Comparison of ENCODE assay signal across 15 cellular contexts in genomic region chr6:11968241-11968806, GRCh38. TPM values are rescaled to one million over a fixed set of nuclear protein-coding genes. Genes with fewer than 3 reads are reported as not detected.
DNase-seq lines count a peak whose midpoint lies in the region; ATAC-seq and TF ChIP-seq lines count a peak whose summit lies in the region.
"Had no signal": no experiment of that assay in that cellular context is flagged by ENCODE, and none has a peak within 500 bp of the region (broad histone marks: within the 10 kb centered on the region; RNA-seq: fewer than 3 reads in every experiment).

No MANE protein-coding gene starts in this region.

- H3K27ac Mint-ChIP-seq in stimulated activated naive CD8-positive, alpha-beta T cell treated with anti-CD3 and anti-CD28 coated beads, Interleukin-15, Interleukin-2, amounts not matched to agents 100 ng/mL and 50 ng/mL, for 24 hours, result peak overlapping the region; percentile 10
- H3K27ac Mint-ChIP-seq in mesothelial cell of epicardium, result no peak overlapping the region
- H3K27ac Mint-ChIP-seq: natural killer cell had no signal

- H3K36me3 Mint-ChIP-seq in stimulated activated naive CD8-positive, alpha-beta T cell treated with anti-CD3 and anti-CD28 coated beads, Interleukin-15, Interleukin-2, amounts not matched to agents 100 ng/mL and 50 ng/mL, for 24 hours (ENCODE audit: low read depth), result no peaks in the 10 kb centered on the region
- no peaks in the 10 kb centered on the region for H3K36me3 Mint-ChIP-seq in mesothelial cell of epicardium
- H3K36me3 Mint-ChIP-seq: natural killer cell had no signal

- H3K27me3 ChIP-seq in OCI-LY3 (ENCODE audit: low read depth, low read length), result no peaks in the 10 kb centered on the region

- peak overlapping the region; percentile 17; the same call in 1 of the 2 replicates for H3K4me3 ChIP-seq in OCI-LY3 (ENCODE audit: low read length)

- H3K9ac ChIP-seq in OCI-LY3 (ENCODE audit: low read length), result no peak overlapping the region

- H3K27me3 Mint-ChIP-seq in stimulated activated naive CD8-positive, alpha-beta T cell treated with anti-CD3 and anti-CD28 coated beads, Interleukin-15, Interleukin-2, amounts not matched to agents 100 ng/mL and 50 ng/mL, for 24 hours, result no peaks in the 10 kb centered on the region
- H3K27me3 Mint-ChIP-seq in mesothelial cell of epicardium (ENCODE audit: low read depth), result no peaks in the 10 kb centered on the region

- peaks cover 37% of the 10 kb centered on the region for H3K4me1 ChIP-seq in OCI-LY3 (ENCODE audit: low read length)

- H3K36me3 ChIP-seq in OCI-LY3 (replicated peaks; ENCODE audit: low read depth, low read length), result no peaks in the 10 kb centered on the region

- H3K4me3 Mint-ChIP-seq in stimulated activated naive CD8-positive, alpha-beta T cell treated with anti-CD3 and anti-CD28 coated beads, Interleukin-15, Interleukin-2, amounts not matched to agents 100 ng/mL and 50 ng/mL, for 24 hours, result no peak overlapping the region
- no peak overlapping the region for H3K4me3 Mint-ChIP-seq in mesothelial cell of epicardium
- H3K4me3 Mint-ChIP-seq: natural killer cell had no signal

- DNase-seq in activated CD4-positive, CD25-positive, alpha-beta regulatory T cell treated with anti-CD3 and anti-CD28 coated beads, Interleukin-2, amount 50 U/mL, for 72 hours, result no peak
- DNase-seq in putamen (ENCODE audit: low spot score) (no peak), NCI-H1436 (lab: John Stamatoyannopoulos, UW) (no peak), mesothelial cell of epicardium (ENCODE audit: low spot score in 2 of 2, unreplicated experiment in 2 of 2) (no peak)
- DNase-seq: HFFc6, natural killer cell, NCI-H1930, T-helper 2 cell had no signal

- no peaks in the 10 kb centered on the region for H4K20me1 ChIP-seq in OCI-LY3 (ENCODE audit: insufficient read depth, low read length)

- H3K27ac ChIP-seq in OCI-LY3 (ENCODE audit: low read length), result no peak overlapping the region; the same call in 1 of the 2 replicates
- H3K27ac ChIP-seq: 22Rv1 had no signal

- peak; percentile 33 to 41 for ATAC-seq in activated CD4-positive, CD25-positive, alpha-beta regulatory T cell treated with anti-CD3 and anti-CD28 coated beads, Interleukin-2, amount 50 U/mL, for 24 hours
- ATAC-seq in HG02798 (IDR thresholded peaks at IDR 0.05; ENCODE audit: poor library complexity, unreplicated experiment), result peak; percentile 61
- ATAC-seq: HepG2, natural killer cell, Panc1 had no signal

- no peaks in the 10 kb centered on the region for H3K9me3 Mint-ChIP-seq in stimulated activated naive CD8-positive, alpha-beta T cell treated with anti-CD3 and anti-CD28 coated beads, Interleukin-15, Interleukin-2, amounts not matched to agents 100 ng/mL and 50 ng/mL, for 24 hours
- no peaks in the 10 kb centered on the region for H3K9me3 Mint-ChIP-seq in mesothelial cell of epicardium
- H3K9me3 Mint-ChIP-seq: HFFc6, natural killer cell had no signal

- H3K4me1 Mint-ChIP-seq in stimulated activated naive CD8-positive, alpha-beta T cell treated with anti-CD3 and anti-CD28 coated beads, Interleukin-15, Interleukin-2, amounts not matched to agents 100 ng/mL and 50 ng/mL, for 24 hours (ENCODE audit: low read depth), result peaks cover 15% of the 10 kb centered on the region
- peaks cover 16% of the 10 kb centered on the region for H3K4me1 Mint-ChIP-seq in mesothelial cell of epicardium

- peak overlapping the region; percentile 54 for H3K4me2 ChIP-seq in OCI-LY3 (ENCODE audit: low read length)

- H3K79me2 ChIP-seq in OCI-LY3 (ENCODE audit: low read length), result no peaks in the 10 kb centered on the region

- H2AFZ ChIP-seq in OCI-LY3 (ENCODE audit: low read depth, low read length), result no peak overlapping the region

- no peaks in the 10 kb centered on the region for H3K9me3 ChIP-seq in OCI-LY3 (ENCODE audit: insufficient read depth, low read length)

- TF ChIP-seq CTCF in OCI-LY3 (IDR thresholded peaks at IDR 0.05; ENCODE audit: low read depth, low read length) (no peak), mesothelial cell of epicardium (IDR thresholded peaks at IDR 0.05; ENCODE audit: unreplicated experiment) (no peak)

RNA-seq across cellular contexts. Expression of gene HIVEP1, which starts 43.8 kb away (rescaled TPM):
- total RNA-seq in mesothelial cell of epicardium, result 63.4 to 69.4 TPM (median 64.0 TPM) in 3 replicates
